ENCODE assay signal across 8 cellular contexts in the genomic region with DNA sequence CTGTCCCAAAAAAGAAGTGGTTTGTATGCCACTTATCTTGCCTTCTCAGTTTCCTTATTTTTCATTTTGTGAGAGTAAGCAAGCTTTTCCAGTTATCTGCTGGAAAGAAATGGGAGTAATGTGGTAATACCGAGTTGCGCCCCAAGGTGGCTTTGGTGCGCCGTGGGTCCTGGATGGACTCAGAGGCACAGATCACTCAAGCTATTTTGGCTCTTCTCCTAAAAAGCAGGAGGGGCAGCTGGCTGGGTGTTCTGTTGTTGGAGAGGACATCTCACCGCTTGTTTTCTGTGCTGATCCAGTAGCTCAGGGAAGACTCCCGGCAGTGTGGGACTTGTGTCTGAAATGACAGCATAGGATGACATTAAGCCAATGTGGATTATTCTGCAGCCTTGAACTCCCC. TPM values are rescaled to one million over a fixed set of nuclear protein-coding genes. Genes with fewer than 3 reads are reported as not detected.
DNase-seq lines count a peak whose midpoint lies in the region; ATAC-seq and TF ChIP-seq lines count a peak whose summit lies in the region.

No MANE protein-coding gene starts in this region.

- H3K27me3 ChIP-seq in breast epithelium: no peaks in the 10 kb centered on the region
- no peaks in the 10 kb centered on the region for H3K27me3 ChIP-seq in liver (ENCODE audit: control insufficient read depth in 4 of 4, insufficient read depth in 4 of 4, low read length in 3 of 4)

- peak; percentile 63 to 80 for TF ChIP-seq RAD21 in liver (IDR thresholded peaks at IDR 0.05)

- TF ChIP-seq POLR2A in breast epithelium (IDR thresholded peaks at IDR 0.05): no peak

- H3K4me3 ChIP-seq in breast epithelium: no peak overlapping the region
- no peak overlapping the region for H3K4me3 ChIP-seq in liver (ENCODE audit: low read depth in 1 of 3, low read length in 3 of 3)

- H3K9me3 ChIP-seq in breast epithelium: peaks cover 0 to 4% of the 10 kb centered on the region in 2 donors
- no peaks in the 10 kb centered on the region for H3K9me3 ChIP-seq in liver (ENCODE audit: control insufficient read depth in 4 of 4, low read length in 3 of 4)

- ATAC-seq in HG02981 (IDR thresholded peaks at IDR 0.05; ENCODE audit: unreplicated experiment) (no peak), HG02973 (IDR thresholded peaks at IDR 0.05; ENCODE audit: unreplicated experiment) (no peak)

- intact Hi-C loops in breast epithelium (cut with DNase I; ENCODE audit: low total_unique reads): no loop called here

- H3K36me3 ChIP-seq in breast epithelium (peaks cover 6% of the 10 kb centered on the region), liver (ENCODE audit: control insufficient read depth in 4 of 4, insufficient read depth in 3 of 4, low read depth in 1 of 4, low read length in 3 of 4) (peaks cover 1 to 60% (median 24%) of the 10 kb centered on the region in 4 donors)

- no peak overlapping the region for H3K9ac ChIP-seq in liver (ENCODE audit: low read depth in 1 of 2, low read length in 2 of 2)

- peak; percentile 48 for DNase-seq in stimulated activated CD4-positive, alpha-beta T cell treated with anti-CD3 and anti-CD28 coated beads, Interleukin-15, amount 100 ng/mL, for 24 hours
- DNase-seq in stimulated activated CD4-positive, alpha-beta T cell treated with anti-CD3 and anti-CD28 coated beads, Interleukin-1b, Interleukin-23, amount 100 ng/mL, for 48 hours: no peak
- DNase-seq in RPMI7951 (ENCODE audit: low read depth) (peak; percentile 14), breast epithelium (ENCODE audit: low spot score in 2 of 2) (no peak), islet precursor cell (no peak)

- H3K27ac ChIP-seq in breast epithelium: no peak overlapping the region
- H3K27ac ChIP-seq in liver (ENCODE audit: low read depth in 1 of 2, low read length in 2 of 2): no peak overlapping the region

- WGBS in liver: 67% methylated on average over 6 of the region's 6 CpGs

- H3K4me1 ChIP-seq in breast epithelium: no peaks in the 10 kb centered on the region
- H3K4me1 ChIP-seq in liver (ENCODE audit: control insufficient read depth in 4 of 4, insufficient read depth in 4 of 4, low read length in 3 of 4): no peaks in the 10 kb centered on the region

- TF ChIP-seq CTCF in breast epithelium (IDR thresholded peaks at IDR 0.05): peak in 2 of 3 donors; percentile 14 to 20
- TF ChIP-seq CTCF in liver (IDR thresholded peaks at IDR 0.05; ENCODE audit: low read depth, low read length, missing input control): peak; percentile 48

TF ChIP-seq in liver, 16 proteins besides CTCF, POLR2A, EP300 and RAD21:
- TF ChIP-seq HNF4G (IDR thresholded peaks at IDR 0.05): no peak
- TF ChIP-seq FOXA2 (IDR thresholded peaks at IDR 0.05): no peak
- no peak for TF ChIP-seq GABPA (IDR thresholded peaks at IDR 0.05 in 1 of 2, conservative IDR thresholded peaks at IDR 0.05 in 1 of 2)
- no peak for TF ChIP-seq EGR1 (IDR thresholded peaks at IDR 0.05; ENCODE audit: low read depth in 2 of 2)
- TF ChIP-seq NR2F2 (IDR thresholded peaks at IDR 0.05): no peak
- no peak for TF ChIP-seq RXRA (IDR thresholded peaks at IDR 0.05)
- TF ChIP-seq, protein P1, sequence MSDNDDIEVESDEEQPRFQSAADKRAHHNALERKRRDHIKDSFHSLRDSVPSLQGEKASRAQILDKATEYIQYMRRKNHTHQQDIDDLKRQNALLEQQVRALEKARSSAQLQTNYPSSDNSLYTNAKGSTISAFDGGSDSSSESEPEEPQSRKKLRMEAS (IDR thresholded peaks at IDR 0.05): no peak
- no peak for TF ChIP-seq SP1 (IDR thresholded peaks at IDR 0.05)
- TF ChIP-seq, protein P2, sequence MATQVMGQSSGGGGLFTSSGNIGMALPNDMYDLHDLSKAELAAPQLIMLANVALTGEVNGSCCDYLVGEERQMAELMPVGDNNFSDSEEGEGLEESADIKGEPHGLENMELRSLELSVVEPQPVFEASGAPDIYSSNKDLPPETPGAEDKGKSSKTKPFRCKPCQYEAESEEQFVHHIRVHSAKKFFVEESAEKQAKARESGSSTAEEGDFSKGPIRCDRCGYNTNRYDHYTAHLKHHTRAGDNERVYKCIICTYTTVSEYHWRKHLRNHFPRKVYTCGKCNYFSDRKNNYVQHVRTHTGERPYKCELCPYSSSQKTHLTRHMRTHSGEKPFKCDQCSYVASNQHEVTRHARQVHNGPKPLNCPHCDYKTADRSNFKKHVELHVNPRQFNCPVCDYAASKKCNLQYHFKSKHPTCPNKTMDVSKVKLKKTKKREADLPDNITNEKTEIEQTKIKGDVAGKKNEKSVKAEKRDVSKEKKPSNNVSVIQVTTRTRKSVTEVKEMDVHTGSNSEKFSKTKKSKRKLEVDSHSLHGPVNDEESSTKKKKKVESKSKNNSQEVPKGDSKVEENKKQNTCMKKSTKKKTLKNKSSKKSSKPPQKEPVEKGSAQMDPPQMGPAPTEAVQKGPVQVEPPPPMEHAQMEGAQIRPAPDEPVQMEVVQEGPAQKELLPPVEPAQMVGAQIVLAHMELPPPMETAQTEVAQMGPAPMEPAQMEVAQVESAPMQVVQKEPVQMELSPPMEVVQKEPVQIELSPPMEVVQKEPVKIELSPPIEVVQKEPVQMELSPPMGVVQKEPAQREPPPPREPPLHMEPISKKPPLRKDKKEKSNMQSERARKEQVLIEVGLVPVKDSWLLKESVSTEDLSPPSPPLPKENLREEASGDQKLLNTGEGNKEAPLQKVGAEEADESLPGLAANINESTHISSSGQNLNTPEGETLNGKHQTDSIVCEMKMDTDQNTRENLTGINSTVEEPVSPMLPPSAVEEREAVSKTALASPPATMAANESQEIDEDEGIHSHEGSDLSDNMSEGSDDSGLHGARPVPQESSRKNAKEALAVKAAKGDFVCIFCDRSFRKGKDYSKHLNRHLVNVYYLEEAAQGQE (IDR thresholded peaks at IDR 0.05): no peak
- TF ChIP-seq, protein P3, sequence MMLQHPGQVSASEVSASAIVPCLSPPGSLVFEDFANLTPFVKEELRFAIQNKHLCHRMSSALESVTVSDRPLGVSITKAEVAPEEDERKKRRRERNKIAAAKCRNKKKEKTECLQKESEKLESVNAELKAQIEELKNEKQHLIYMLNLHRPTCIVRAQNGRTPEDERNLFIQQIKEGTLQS (IDR thresholded peaks at IDR 0.05): no peak
- TF ChIP-seq, protein P4, sequence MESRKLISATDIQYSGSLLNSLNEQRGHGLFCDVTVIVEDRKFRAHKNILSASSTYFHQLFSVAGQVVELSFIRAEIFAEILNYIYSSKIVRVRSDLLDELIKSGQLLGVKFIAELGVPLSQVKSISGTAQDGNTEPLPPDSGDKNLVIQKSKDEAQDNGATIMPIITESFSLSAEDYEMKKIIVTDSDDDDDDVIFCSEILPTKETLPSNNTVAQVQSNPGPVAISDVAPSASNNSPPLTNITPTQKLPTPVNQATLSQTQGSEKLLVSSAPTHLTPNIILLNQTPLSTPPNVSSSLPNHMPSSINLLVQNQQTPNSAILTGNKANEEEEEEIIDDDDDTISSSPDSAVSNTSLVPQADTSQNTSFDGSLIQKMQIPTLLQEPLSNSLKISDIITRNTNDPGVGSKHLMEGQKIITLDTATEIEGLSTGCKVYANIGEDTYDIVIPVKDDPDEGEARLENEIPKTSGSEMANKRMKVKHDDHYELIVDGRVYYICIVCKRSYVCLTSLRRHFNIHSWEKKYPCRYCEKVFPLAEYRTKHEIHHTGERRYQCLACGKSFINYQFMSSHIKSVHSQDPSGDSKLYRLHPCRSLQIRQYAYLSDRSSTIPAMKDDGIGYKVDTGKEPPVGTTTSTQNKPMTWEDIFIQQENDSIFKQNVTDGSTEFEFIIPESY (IDR thresholded peaks at IDR 0.05): no peak
- no peak for TF ChIP-seq YY1 (IDR thresholded peaks at IDR 0.05)
- TF ChIP-seq JUND (IDR thresholded peaks at IDR 0.05): no peak
- no peak for TF ChIP-seq FOXA1 (IDR thresholded peaks at IDR 0.05)
- no peak for TF ChIP-seq TAF1 (conservative IDR thresholded peaks at IDR 0.05)
- no peak for TF ChIP-seq HNF4A (conservative IDR thresholded peaks at IDR 0.05)

RNA-seq across cellular contexts. Expression of a gene that starts 16.4 kb away (rescaled TPM):
- total RNA-seq in RPMI7951 (2014; rRNA removed; shearing (Covaris generic)): 13.3 and 13.4 TPM in 2 replicates
- total RNA-seq in breast epithelium (10 to 100 TPM; 17.3 to 30.5 (median 29.7) TPM), liver (10 to 100 TPM in 1 of 2 donors, 1 to 10 TPM in 1; 6.8 to 15.8 TPM)
- polyA plus RNA-seq in liver: 1 to 10 TPM; 5.4 to 7.3 TPM

RNA-seq across cellular contexts. Expression of a gene that starts 20.8 kb away (rescaled TPM):
- 22.9 and 30.6 TPM in 2 replicates for total RNA-seq in RPMI7951 (2014; rRNA removed; shearing (Covaris generic))
- 10 to 100 TPM in 2 of 3 donors, 1 to 10 TPM in 1; 8.3 to 24.9 (median 18.1) TPM for total RNA-seq in breast epithelium
- total RNA-seq in liver: 10 to 100 TPM in 1 of 2 donors, 1 to 10 TPM in 1; 5.5 to 10.3 TPM
- 1 to 10 TPM; 1.3 to 4.0 TPM for polyA plus RNA-seq in liver

RNA-seq across cellular contexts. Expression of a gene that starts 52.1 kb away (rescaled TPM):
- 16.2 and 23.3 TPM in 2 replicates for total RNA-seq in RPMI7951 (2014; rRNA removed; shearing (Covaris generic))
- total RNA-seq in breast epithelium (10 to 100 TPM; 15.1 to 28.5 (median 17.8) TPM), liver (1 to 10 TPM; 6.9 to 8.7 TPM)
- polyA plus RNA-seq in liver: 1 to 10 TPM; 5.7 to 6.9 TPM

RNA-seq across cellular contexts. Expression of a gene that starts 52.2 kb away (rescaled TPM):
- total RNA-seq in RPMI7951 (2014; rRNA removed; shearing (Covaris generic)): 23.6 and 33.5 TPM in 2 replicates
- total RNA-seq in breast epithelium (10 to 100 TPM in 2 of 3 donors, 1 to 10 TPM in 1; 7.4 to 20.6 (median 11.6) TPM), liver (10 to 100 TPM; 14.3 to 15.3 TPM)
- 10 to 100 TPM in 1 of 2 donors, 1 to 10 TPM in 1; 8.6 to 11.6 TPM for polyA plus RNA-seq in liver

RNA-seq across cellular contexts. Expression of a gene that starts 56.3 kb away (rescaled TPM):
- 0.24 TPM in 1 of 2 replicates, not detected in the other for total RNA-seq in RPMI7951 (2014; rRNA removed; shearing (Covaris generic))
- total RNA-seq in breast epithelium (under 1 TPM in 1 of 3 donors, not detected in 2; 0.33 TPM), liver (not detected)
- 1 to 10 TPM in 1 of 2 donors, not detected in 1; 2.4 TPM for polyA plus RNA-seq in liver

Comparison
In these comparisons a context has a peak if more than half of its experiments do, and no peak if none do; other contexts are left out.
1. DNase-seq: peak in stimulated activated CD4-positive, alpha-beta T cell treated with anti-CD3 and anti-CD28 coated beads, Interleukin-15, amount 100 ng/mL, for 24 hours (single experiment) and RPMI7951 (single experiment); none in stimulated activated CD4-positive, alpha-beta T cell treated with anti-CD3 and anti-CD28 coated beads, Interleukin-1b, Interleukin-23, amount 100 ng/mL, for 48 hours (single experiment), breast epithelium (0 of 2) and islet precursor cell (single experiment).